In the genomic region with DNA sequence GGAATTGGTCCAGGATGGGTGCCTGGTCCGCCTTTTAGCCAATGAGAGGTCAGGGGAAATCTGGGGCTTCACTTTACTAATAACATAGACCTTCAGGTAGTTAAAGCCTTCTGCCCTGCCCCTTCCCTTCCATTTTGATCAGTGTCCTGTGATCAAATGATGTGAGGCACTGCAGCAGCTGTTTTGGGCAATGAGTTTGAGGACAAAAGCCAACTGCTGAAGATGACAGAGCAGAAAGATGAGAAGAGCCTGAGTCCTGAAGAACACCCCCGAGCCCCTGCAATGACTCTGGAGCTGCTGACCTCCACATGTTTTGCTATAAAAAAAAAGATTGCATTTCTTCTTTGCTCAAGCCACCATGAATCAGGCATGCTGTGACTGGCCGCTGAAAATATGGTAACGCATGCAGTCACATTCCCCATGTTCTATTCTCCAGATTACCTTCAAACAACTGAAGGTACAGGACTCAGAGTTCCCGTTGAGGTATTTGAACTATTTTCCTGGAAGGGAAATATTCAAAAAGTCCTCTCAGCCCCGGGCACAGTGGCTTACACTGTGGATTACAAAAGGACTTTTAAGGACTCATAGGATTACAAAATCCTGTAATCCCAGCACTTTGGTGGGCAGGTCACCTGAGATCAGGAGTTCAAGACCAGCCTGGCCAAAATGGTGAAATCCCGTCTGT, we compare ENCODE assay signal across 25 cellular contexts. TPM values are rescaled to one million over a fixed set of nuclear protein-coding genes. Genes with fewer than 3 reads are reported as not detected.
A peak's percentile ranks its signal among the peaks of the same experiment; 100 is the strongest.
DNase-seq lines count a peak whose midpoint lies in the region; ATAC-seq, FAIRE-seq and TF ChIP-seq lines count a peak whose summit lies in the region.
"Had no signal": no experiment of that assay in that cellular context is flagged by ENCODE, and none has a peak within 500 bp of the region (broad histone marks: within the 10 kb centered on the region; RNA-seq: fewer than 3 reads in every experiment).

No MANE protein-coding gene starts in this region.

- no peaks in the 10 kb centered on the region for H3K4me1 Mint-ChIP-seq in MCF 10A (ENCODE audit: insufficient read depth, unreplicated experiment)

- no peak overlapping the region for H2BK120ac ChIP-seq in trophoblast cell (ENCODE audit: insufficient read depth, low read length, poor library complexity)

- H3K27ac Mint-ChIP-seq in MCF 10A (ENCODE audit: low read depth, unreplicated experiment) = no peak overlapping the region

- no peak for TF ChIP-seq POLR2A in breast epithelium (IDR thresholded peaks at IDR 0.05)

- no peak overlapping the region for H4K91ac ChIP-seq in trophoblast cell (ENCODE audit: low read depth, low read length)

- H3K4ac ChIP-seq in trophoblast cell (ENCODE audit: low read depth, low read length) = no peak overlapping the region

- H3K27me3 Mint-ChIP-seq in MCF 10A (ENCODE audit: insufficient read depth, unreplicated experiment) = no peaks in the 10 kb centered on the region

- H3K79me2 ChIP-seq in trophoblast cell (ENCODE audit: control insufficient read depth, insufficient read depth, low read length, poor library complexity) = no peaks in the 10 kb centered on the region

- TF ChIP-seq CTCF in breast epithelium (IDR thresholded peaks at IDR 0.05) (no peak), MCF 10A (IDR thresholded peaks at IDR 0.05; ENCODE audit: unreplicated experiment) (no peak), bronchial epithelial cell (IDR thresholded peaks at IDR 0.05; ENCODE audit: insufficient read depth, low read length, severe bottlenecking) (no peak)

- POLR2A ChIA-PET in MCF 10A (lab: Yijun Ruan, JAX) = no interaction called here

- H3K4me1 ChIP-seq in breast epithelium (no peaks in the 10 kb centered on the region), trophoblast cell (ENCODE audit: control insufficient read depth in 1 of 2, insufficient read depth in 2 of 2, low read length in 2 of 2) (peaks cover 9 to 15% of the 10 kb centered on the region in 2 experiments)
- H3K4me1 ChIP-seq: BE2C, SJSA1 had no signal

- intact Hi-C loops in breast epithelium (cut with DNase I; ENCODE audit: low total_unique reads) = no loop called here
- intact Hi-C loops in MCF 10A (cut with micrococcal nuclease) = no loop called here

- FAIRE-seq in bronchial epithelial cell (lab: Jason Lieb, UNC) = no peak
- FAIRE-seq: GM18507, HepG2 had no signal

- no peaks in the 10 kb centered on the region for H3K36me3 ChIP-seq in breast epithelium
- H3K36me3 ChIP-seq in bronchial epithelial cell (ENCODE audit: control insufficient read depth, insufficient read depth, low read length) = no peaks in the 10 kb centered on the region
- H3K36me3 ChIP-seq in trophoblast cell (ENCODE audit: control insufficient read depth in 1 of 2, insufficient read depth in 2 of 2, low read length in 2 of 2) = no peaks in the 10 kb centered on the region
- H3K36me3 ChIP-seq: BE2C, SJSA1 had no signal

- H3K9me3 ChIP-seq in breast epithelium (no peaks in the 10 kb centered on the region), trophoblast cell (ENCODE audit: insufficient read depth, low read depth, low read length) (peaks cover 3% of the 10 kb centered on the region)
- H3K9me3 ChIP-seq: BE2C, SJSA1 had no signal

- no peaks in the 10 kb centered on the region for H3K9me3 Mint-ChIP-seq in MCF 10A (ENCODE audit: unreplicated experiment)

- H3K18ac ChIP-seq in trophoblast cell (ENCODE audit: low read length) = no peak overlapping the region

- no peak overlapping the region for H4K8ac ChIP-seq in trophoblast cell (ENCODE audit: low read depth, low read length)

- no TSS peak for BruUV-seq in MCF 10A (replicated peaks; lab: Mats Ljungman, UMichigan)

- DNase-seq in breast epithelium (ENCODE audit: low spot score in 2 of 2) (peak in 1 of 2 donors; percentile 77), MCF 10A (ENCODE audit: unreplicated experiment) (no peak), bronchial epithelial cell (ENCODE audit: low read depth) (peak; percentile 18), trophoblast cell (peak; percentile 96 to 99), DMS79 (lab: John Stamatoyannopoulos, UW) (no peak)
- DNase-seq: ACHN; BE2C; DMS153; Kasumi-1; MV-4-11; NCI-H1105; NCI-H1930; NCI-H446; NCI-H774; NK-92 treated with Interleukin-12 subunit alpha and Interleukin-12 subunit beta, amount 100 ng/mL, for 24 hours; PC-9 had no signal

- H3K27me3 ChIP-seq in breast epithelium = no peaks in the 10 kb centered on the region
- H3K27me3 ChIP-seq in bronchial epithelial cell (ENCODE audit: control insufficient read depth, insufficient read depth, low read length) = no peaks in the 10 kb centered on the region
- no peaks in the 10 kb centered on the region for H3K27me3 ChIP-seq in trophoblast cell (ENCODE audit: insufficient read depth, low read length)
- H3K27me3 ChIP-seq: BE2C, SJSA1 had no signal

- no peaks in the 10 kb centered on the region for H3K36me3 Mint-ChIP-seq in MCF 10A (ENCODE audit: insufficient read depth, unreplicated experiment)

- no CpG with 5 or more reads among the region's 7 CpGs for WGBS in trophoblast cell (ENCODE audit: extremely low coverage, insufficient coverage, insufficient read length)

- no peak overlapping the region for H4K12ac ChIP-seq in trophoblast cell (ENCODE audit: low read depth, low read length)

- H2AK5ac ChIP-seq in trophoblast cell (ENCODE audit: low read length) = no peak overlapping the region

- H3K79me1 ChIP-seq in trophoblast cell (ENCODE audit: low read length) = peaks cover 3% of the 10 kb centered on the region

- ATAC-seq in GM19328 (IDR thresholded peaks at IDR 0.05; ENCODE audit: unreplicated experiment) (no peak), GM18511 (IDR thresholded peaks at IDR 0.05; ENCODE audit: unreplicated experiment) (no peak)
- ATAC-seq: Right ventricle myocardium inferior had no signal

- H3K4me3 Mint-ChIP-seq in MCF 10A (ENCODE audit: unreplicated experiment) = no peak overlapping the region
- H3K4me3 Mint-ChIP-seq: CD14-positive monocyte had no signal

- H3K27ac ChIP-seq in breast epithelium = peak overlapping the region; percentile 16 to 77
- no peak overlapping the region for H3K27ac ChIP-seq in trophoblast cell (ENCODE audit: low read depth, low read length)
- H3K27ac ChIP-seq: 22Rv1, HL-60, PC-9, SJSA1 had no signal

- no peak overlapping the region for H3K4me3 ChIP-seq in breast epithelium
- H3K4me3 ChIP-seq in bronchial epithelial cell (ENCODE audit: low read depth, low read length) = no peak overlapping the region
- H3K4me3 ChIP-seq in trophoblast cell (ENCODE audit: low read depth, low read length) = no peak overlapping the region
- H3K4me3 ChIP-seq: PC-9, SJSA1 had no signal

- no peak overlapping the region for H2BK5ac ChIP-seq in trophoblast cell (ENCODE audit: low read depth, low read length, poor library complexity)

- no peak overlapping the region for H2BK12ac ChIP-seq in trophoblast cell (ENCODE audit: low read length)

- CTCF ChIA-PET in MCF 10A (lab: Yijun Ruan, JAX) = interaction anchor here (0.6 to 1.1 kb wide), 2 partner anchors 151 to 310 kb away, joined by 3 to 4 read pairs; no protein-coding TSS in a partner anchor

- H3K4me2 ChIP-seq in trophoblast cell (ENCODE audit: low read length) = no peak overlapping the region
- H3K4me2 ChIP-seq: PC-9 had no signal

- no peak overlapping the region for H3K14ac ChIP-seq in trophoblast cell (ENCODE audit: low read length)

- no peak overlapping the region for H3K9ac ChIP-seq in trophoblast cell (ENCODE audit: low read length)

- no peak overlapping the region for H3K23ac ChIP-seq in trophoblast cell (ENCODE audit: low read length)

- H2AFZ ChIP-seq in trophoblast cell (ENCODE audit: insufficient read depth, low read length, poor library complexity) = no peak overlapping the region
- H2AFZ ChIP-seq: PC-9 had no signal

RNA-seq across cellular contexts. Expression of gene B4GALT5, which starts 45.7 kb away (rescaled TPM):
- total RNA-seq in breast epithelium = 10 to 100 TPM; 16.8 to 33.8 (median 22.1) TPM
- total RNA-seq in MCF 10A (2022) = 17.1 and 19.7 TPM in 2 replicates
- 9.7 and 25.2 TPM in 2 replicates for total RNA-seq in bronchial epithelial cell
- 38.1 and 39.6 TPM in 2 replicates for polyA plus RNA-seq in trophoblast cell (2013)

RNA-seq across cellular contexts. Expression of gene SLC9A8, which starts 53.2 kb away (rescaled TPM):
- 10 to 100 TPM; 11.8 to 13.5 (median 13.3) TPM for total RNA-seq in breast epithelium
- total RNA-seq in MCF 10A (2022) = 14.6 and 16.5 TPM in 2 replicates
- total RNA-seq in bronchial epithelial cell = 1.6 and 4.6 TPM in 2 replicates
- polyA plus RNA-seq in trophoblast cell (2013) = 3.5 TPM in 2 replicates

Comparison
In these comparisons a context has a peak if more than half of its experiments do, and no peak if none do; other contexts are left out.
1. DNase-seq: peak in bronchial epithelial cell (single experiment) and trophoblast cell (2 of 2); none in MCF 10A (single experiment) and DMS79 (single experiment).